8 cellular contexts compared by ENCODE assay signal in the genomic region with DNA sequence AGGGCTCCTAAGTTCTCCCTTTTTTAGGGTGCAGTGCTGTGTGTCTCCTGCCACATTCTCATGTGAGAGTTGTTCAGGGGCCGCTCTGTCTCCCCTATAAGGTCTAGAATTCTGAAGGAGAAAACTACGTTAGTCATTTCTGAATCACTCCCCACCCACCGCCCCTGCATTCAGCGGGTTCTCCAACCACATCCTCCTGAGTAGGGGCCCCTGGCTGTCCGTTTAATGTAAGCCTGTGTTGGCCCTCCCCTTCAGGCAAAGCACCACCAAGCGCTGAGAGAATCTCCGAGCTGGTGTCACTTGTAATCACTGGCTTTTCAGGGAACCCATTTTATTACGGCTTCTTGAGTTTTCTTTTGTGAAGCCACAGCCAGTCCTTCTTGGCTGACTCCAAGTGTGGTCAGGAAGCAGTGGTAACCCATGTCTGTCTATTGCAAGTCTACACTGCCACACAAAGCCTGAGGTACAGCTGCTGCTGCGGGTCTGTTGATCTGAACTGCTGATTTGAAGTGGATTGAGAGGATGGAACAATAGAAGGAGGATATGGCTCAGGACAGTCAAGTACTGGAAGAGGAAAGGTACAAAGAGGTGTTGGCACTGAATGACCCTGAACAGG.
DNase-seq lines count a peak whose midpoint lies in the region; ATAC-seq lines count a peak whose summit lies in the region.

No MANE protein-coding gene starts in this region.

- peak; percentile 47 for DNase-seq in UCSD-AML1 (lab: John Stamatoyannopoulos, UW; ENCODE audit: unreplicated experiment)
- DNase-seq in effector CD4-positive, alpha-beta T cell = peak; percentile 19
- peak; percentile 87 for DNase-seq in stimulated activated naive CD8-positive, alpha-beta T cell treated with anti-CD3 and anti-CD28 coated beads, Interleukin-15, Interleukin-2, amounts not matched to agents 100 U/mL and 50 U/mL, for 24 hours
- DNase-seq in AG08395 (ENCODE audit: low spot score) = no peak
- no peak for DNase-seq in NOMO-1 (lab: John Stamatoyannopoulos, UW; ENCODE audit: unreplicated experiment in 2 of 2)

- ATAC-seq in GM19035 (IDR thresholded peaks at IDR 0.05; ENCODE audit: unreplicated experiment) (peak; percentile 90), HG03108 (IDR thresholded peaks at IDR 0.05; ENCODE audit: unreplicated experiment) (peak; percentile 92), GM19324 (IDR thresholded peaks at IDR 0.05; ENCODE audit: low FRiP score, unreplicated experiment) (no peak)
- peak; percentile 94 for ATAC-seq in stimulated activated naive CD8-positive, alpha-beta T cell treated with anti-CD3 and anti-CD28 coated beads, Interleukin-15, Interleukin-2, amounts not matched to agents 100 U/mL and 50 U/mL, for 24 hours

Comparison
In these comparisons a context has a peak if more than half of its experiments do, and no peak if none do; other contexts are left out.
1. DNase-seq: peak in UCSD-AML1 (single experiment), effector CD4-positive, alpha-beta T cell (single experiment) and stimulated activated naive CD8-positive, alpha-beta T cell treated with anti-CD3 and anti-CD28 coated beads, Interleukin-15, Interleukin-2, amounts not matched to agents 100 U/mL and 50 U/mL, for 24 hours (single experiment); none in AG08395 (single experiment) and NOMO-1 (0 of 2).